8 cellular contexts compared by ENCODE assay signal in genomic region chr2:86079981-86080911, GRCh38. TPM values are rescaled to one million over a fixed set of nuclear protein-coding genes. Genes with fewer than 3 reads are reported as not detected.
A peak's percentile ranks its signal among the peaks of the same experiment; 100 is the strongest.
DNase-seq lines count a peak whose midpoint lies in the region; ATAC-seq, FAIRE-seq and TF ChIP-seq lines count a peak whose summit lies in the region.

No MANE protein-coding gene starts in this region.

- H3K27me3 Mint-ChIP-seq in activated T-cell treated with anti-CD3 and anti-CD28 coated beads, Interleukin-2, amount 50 U/mL, for 24 hours: no peaks in the 10 kb centered on the region
- no peaks in the 10 kb centered on the region for H3K27me3 Mint-ChIP-seq in stimulated activated naive CD8-positive, alpha-beta T cell treated with anti-CD3 and anti-CD28 coated beads, Interleukin-15, amount 100 ng/mL, for 72 hours

- no peaks in the 10 kb centered on the region for H3K4me1 ChIP-seq in PC-3 (ENCODE audit: insufficient read depth, low read length)
- peaks cover 0 to 15% (median 0%) of the 10 kb centered on the region in 3 donors for H3K4me1 ChIP-seq in esophagus squamous epithelium

- CTCF ChIA-PET in PC-3 (lab: Charles Lee): interaction anchor here (0.5 to 1.1 kb wide), 2 partner anchors 253 to 334 kb away, joined by 3 to 13 read pairs; no protein-coding TSS in a partner anchor

- peaks cover 28% of the 10 kb centered on the region for H3K4me1 Mint-ChIP-seq in activated T-cell treated with anti-CD3 and anti-CD28 coated beads, Interleukin-2, amount 50 U/mL, for 24 hours (ENCODE audit: low read depth)
- peaks cover 24% of the 10 kb centered on the region for H3K4me1 Mint-ChIP-seq in stimulated activated naive CD8-positive, alpha-beta T cell treated with anti-CD3 and anti-CD28 coated beads, Interleukin-15, amount 100 ng/mL, for 72 hours

- H3K27me3 ChIP-seq in PC-3 (ENCODE audit: low read length) (no peaks in the 10 kb centered on the region), esophagus squamous epithelium (no peaks in the 10 kb centered on the region), neural cell (ENCODE audit: insufficient read depth, low read depth, low read length) (no peaks in the 10 kb centered on the region)

- TF ChIP-seq CTCF in D721Med (IDR thresholded peaks at IDR 0.05; ENCODE audit: insufficient read depth, missing control alignments) (peak; percentile 68), PC-3 (conservative IDR thresholded peaks at IDR 0.05; ENCODE audit: low read depth, low read length) (peak; percentile 82), esophagus squamous epithelium (IDR thresholded peaks at IDR 0.05) (peak; percentile 64 to 83 (median 78)), neural cell (IDR thresholded peaks at IDR 0.05; ENCODE audit: poor library complexity, severe bottlenecking) (peak; percentile 79)

- no peak overlapping the region for H3K4me3 ChIP-seq in PC-3 (ENCODE audit: low read length)
- H3K4me3 ChIP-seq in esophagus squamous epithelium: no peak overlapping the region
- H3K4me3 ChIP-seq in neural cell (ENCODE audit: low read length): no peak overlapping the region

- POLR2A ChIA-PET in PC-3 (lab: Charles Lee; ENCODE audit: unreplicated experiment): no interaction called here

- H4K20me1 ChIP-seq in PC-3 (ENCODE audit: low read length) (no peaks in the 10 kb centered on the region), neural cell (ENCODE audit: insufficient read depth) (no peaks in the 10 kb centered on the region)

- H3K9me2 ChIP-seq in PC-3 (replicated peaks; ENCODE audit: low read length) (no peaks in the 10 kb centered on the region), neural cell (ENCODE audit: insufficient read depth, low read length) (no peaks in the 10 kb centered on the region)

- FAIRE-seq in D721Med (lab: Jason Lieb, UNC): no peak

- no peaks in the 10 kb centered on the region for H3F3A ChIP-seq in PC-3 (ENCODE audit: low read length, unreplicated experiment)
- no peaks in the 10 kb centered on the region for H3F3A ChIP-seq in neural cell (ENCODE audit: insufficient read depth, low read length, poor library complexity, severe bottlenecking)

- H3K27ac Mint-ChIP-seq in activated T-cell treated with anti-CD3 and anti-CD28 coated beads, Interleukin-2, amount 50 U/mL, for 24 hours: peak overlapping the region; percentile 65
- H3K27ac Mint-ChIP-seq in stimulated activated naive CD8-positive, alpha-beta T cell treated with anti-CD3 and anti-CD28 coated beads, Interleukin-15, amount 100 ng/mL, for 72 hours: no peak overlapping the region

- H3K9me3 Mint-ChIP-seq in activated T-cell treated with anti-CD3 and anti-CD28 coated beads, Interleukin-2, amount 50 U/mL, for 24 hours: no peaks in the 10 kb centered on the region
- H3K9me3 Mint-ChIP-seq in stimulated activated naive CD8-positive, alpha-beta T cell treated with anti-CD3 and anti-CD28 coated beads, Interleukin-15, amount 100 ng/mL, for 72 hours: no peaks in the 10 kb centered on the region

- ATAC-seq in GM19468 (IDR thresholded peaks at IDR 0.05; ENCODE audit: extremely low read depth, unreplicated experiment): peak; percentile 59
- ATAC-seq in HG03575 (IDR thresholded peaks at IDR 0.05; ENCODE audit: extremely low read depth, insufficient number of reproducible peaks, low FRiP score, unreplicated experiment): peak; percentile 47
- peak; percentile 89 for ATAC-seq in PC-3
- peak; percentile 89 for ATAC-seq in stimulated activated naive CD8-positive, alpha-beta T cell treated with anti-CD3 and anti-CD28 coated beads, Interleukin-15, amount 100 ng/mL, for 72 hours

- BruUV-seq in PC-3 (replicated peaks; lab: Mats Ljungman, UMichigan): no TSS peak

- TF ChIP-seq POLR2A in esophagus squamous epithelium (IDR thresholded peaks at IDR 0.05): no peak

- H3K36me3 ChIP-seq in PC-3 (ENCODE audit: low read depth, low read length) (peaks cover 40% of the 10 kb centered on the region), esophagus squamous epithelium (peaks cover 15 to 94% (median 17%) of the 10 kb centered on the region in 3 donors), neural cell (ENCODE audit: insufficient read depth, low read length) (no peaks in the 10 kb centered on the region)

- no peak for TF ChIP-seq EP300 in neural cell (conservative IDR thresholded peaks at IDR 0.05; ENCODE audit: poor library complexity, severe bottlenecking)

- H2AFZ ChIP-seq in PC-3 (ENCODE audit: low read length): no peak overlapping the region
- no peak overlapping the region for H2AFZ ChIP-seq in neural cell (ENCODE audit: low read depth, low read length)

- no peak overlapping the region for H3K27ac ChIP-seq in PC-3 (ENCODE audit: low read length)
- H3K27ac ChIP-seq in esophagus squamous epithelium: peak overlapping the region in 1 of 4 donors; percentile 26
- H3K27ac ChIP-seq in neural cell (ENCODE audit: low read length): no peak overlapping the region

- 32 to 51% methylated on average over 10 to 12 of the region's 14 CpGs for WGBS in esophagus squamous epithelium, 2 donors

- H3K4me3 Mint-ChIP-seq in activated T-cell treated with anti-CD3 and anti-CD28 coated beads, Interleukin-2, amount 50 U/mL, for 24 hours: no peak overlapping the region
- H3K4me3 Mint-ChIP-seq in stimulated activated naive CD8-positive, alpha-beta T cell treated with anti-CD3 and anti-CD28 coated beads, Interleukin-15, amount 100 ng/mL, for 72 hours: no peak overlapping the region

- H3K9me3 ChIP-seq in PC-3 (ENCODE audit: low read length) (no peaks in the 10 kb centered on the region), esophagus squamous epithelium (no peaks in the 10 kb centered on the region), neural cell (ENCODE audit: low read length) (no peaks in the 10 kb centered on the region)

- DNase-seq in D721Med (ENCODE audit: insufficient read length, low spot score) (no peak), PC-3 (peak; percentile 52), esophagus squamous epithelium (lab: John Stamatoyannopoulos, UW) (peak; percentile 21)
- DNase-seq in activated T-cell treated with anti-CD3 and anti-CD28 coated beads, Interleukin-2, amount 50 U/mL, for 24 hours: peak; percentile 81
- DNase-seq in stimulated activated naive CD8-positive, alpha-beta T cell treated with anti-CD3 and anti-CD28 coated beads, Interleukin-15, amount 100 ng/mL, for 72 hours: peak; percentile 77 to 78

- H3K9ac ChIP-seq in PC-3 (ENCODE audit: low read length): no peak overlapping the region
- H3K9ac ChIP-seq in neural cell (ENCODE audit: low read length): no peak overlapping the region

- TF ChIP-seq RAD21 in neural cell (conservative IDR thresholded peaks at IDR 0.05): peak; percentile 77

- H3K4me2 ChIP-seq in PC-3 (ENCODE audit: low read length) (no peak overlapping the region), neural cell (ENCODE audit: low read length) (no peak overlapping the region)

- H3K79me2 ChIP-seq in PC-3 (ENCODE audit: low read length) (no peaks in the 10 kb centered on the region), neural cell (replicated peaks; ENCODE audit: insufficient read depth, low read length) (no peaks in the 10 kb centered on the region)

- intact Hi-C loops in PC-3 (cut with micrococcal nuclease) (loop anchor here (1.0 to 5.0 kb wide), 3 partner anchors 193 to 353 kb away; partner anchors contain the start of gene ST3GAL5), esophagus squamous epithelium (cut with DNase I) (loop anchor here (5.0 to 10.0 kb wide), 2 partner anchors 195 to 253 kb away; partner anchors contain the start of gene ST3GAL5)

- peaks cover 98% of the 10 kb centered on the region for H3K36me3 Mint-ChIP-seq in activated T-cell treated with anti-CD3 and anti-CD28 coated beads, Interleukin-2, amount 50 U/mL, for 24 hours (ENCODE audit: low read depth)

TF ChIP-seq in neural cell, 6 proteins besides CTCF, POLR2A, EP300 and RAD21:
- TF ChIP-seq TAF1 (IDR thresholded peaks at IDR 0.05; ENCODE audit: low read depth) (no peak), SMC3 (conservative IDR thresholded peaks at IDR 0.05; ENCODE audit: poor library complexity) (peak; percentile 83), EZH2 (IDR thresholded peaks at IDR 0.05; ENCODE audit: borderline replicate concordance, insufficient read depth, low read length, poor library complexity, severe bottlenecking) (no peak)

RNA-seq across cellular contexts. Expression of gene POLR1A, which starts 25.4 kb away (rescaled TPM):
- total RNA-seq in PC-3 (2014; rRNA removed) (25.1 and 36.5 TPM in 2 replicates), esophagus squamous epithelium (10 to 100 TPM; 11.8 to 20.2 (median 16.2) TPM)
- polyA plus RNA-seq in neural cell: 5.4 and 9.2 TPM in 2 replicates
- polyA minus RNA-seq in neural cell: 17.5 and 22.2 TPM in 2 replicates

RNA-seq across cellular contexts. Expression of gene PTCD3, which starts 25.8 kb away (rescaled TPM):
- 75.6 and 94.7 TPM in 2 replicates for total RNA-seq in PC-3 (2014; rRNA removed)
- total RNA-seq in esophagus squamous epithelium: 10 to 100 TPM; 16.7 to 63.9 (median 53.1) TPM
- 201 and 214 TPM in 2 replicates for polyA plus RNA-seq in neural cell
- polyA minus RNA-seq in neural cell: 143 and 148 TPM in 2 replicates
